ENCODE assay signal across 7 cellular contexts in the genomic region with DNA sequence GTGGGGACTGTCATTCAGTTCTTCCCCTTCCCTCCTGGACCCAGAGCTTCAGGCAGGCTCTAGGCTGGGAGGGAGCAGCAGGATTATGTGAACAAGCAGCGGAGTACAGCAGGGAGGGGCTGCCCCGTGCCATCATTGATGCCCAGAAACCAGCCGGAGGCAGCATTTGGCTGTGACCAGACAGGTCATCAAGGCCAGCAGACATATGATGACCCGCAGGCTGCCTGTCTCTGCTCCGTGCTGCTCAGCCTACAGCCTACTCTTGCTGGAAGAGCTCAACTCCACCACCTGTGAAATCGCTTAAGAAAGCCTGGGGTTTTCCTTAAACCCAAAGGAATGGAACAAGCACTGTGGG. TPM values are rescaled to one million over a fixed set of nuclear protein-coding genes. Genes with fewer than 3 reads are reported as not detected.
A peak's percentile ranks its signal among the peaks of the same experiment; 100 is the strongest.
DNase-seq lines count a peak whose midpoint lies in the region; ATAC-seq and TF ChIP-seq lines count a peak whose summit lies in the region.
"Had no signal": no experiment of that assay in that cellular context is flagged by ENCODE, and none has a peak within 500 bp of the region (broad histone marks: within the 10 kb centered on the region; RNA-seq: fewer than 3 reads in every experiment).

No MANE protein-coding gene starts in this region.

- no peaks in the 10 kb centered on the region for H3K9me3 ChIP-seq in heart left ventricle

- DNase-seq in heart left ventricle (no peak), left ventricle myocardium superior (no peak)
- DNase-seq: activated naive CD4-positive, alpha-beta T cell; foreskin fibroblast; NCI-H446; T-helper 1 cell had no signal

- TF ChIP-seq CTCF in heart left ventricle (IDR thresholded peaks at IDR 0.05): no peak

- 64 to 71% (median 67%) methylated on average over 5 to 6 of the region's 6 CpGs for WGBS in heart left ventricle, 4 donors

- H3K27ac ChIP-seq in heart left ventricle: peak overlapping the region in 11 of 12 donors; percentile 15 to 100 (median 67)

- ATAC-seq in heart left ventricle (no peak), left ventricle myocardium superior (no peak)
- ATAC-seq: GM23338 had no signal

- H3K4me1 ChIP-seq in heart left ventricle: peaks cover 10 to 80% (median 49%) of the 10 kb centered on the region in 12 donors

- peak overlapping the region in 2 of 12 donors; percentile 2 to 4 for H3K4me3 ChIP-seq in heart left ventricle
- H3K4me3 ChIP-seq: GM23338 had no signal

- TF ChIP-seq POLR2A in heart left ventricle (IDR thresholded peaks at IDR 0.05): no peak

- peaks cover 0 to 67% (median 62%) of the 10 kb centered on the region in 9 donors for H3K36me3 ChIP-seq in heart left ventricle

- intact Hi-C loops in heart left ventricle (cut with DNase I): no loop called here
- intact Hi-C loops in left ventricle myocardium superior (cut with micrococcal nuclease): no loop called here

- H3K27me3 ChIP-seq in heart left ventricle: no peaks in the 10 kb centered on the region

RNA-seq across cellular contexts. Expression of a gene that starts 4.9 kb away (rescaled TPM):
- 100 to 1,000 TPM in 1 of 9 donors, 10 to 100 TPM in 8; 38.7 to 179 (median 65.4) TPM for total RNA-seq in heart left ventricle
- 10 to 100 TPM; 28.6 to 47.8 TPM for polyA plus RNA-seq in heart left ventricle
- 131 TPM for total RNA-seq in left ventricle myocardium superior

RNA-seq across cellular contexts. Expression of a gene that starts 15.8 kb away (rescaled TPM):
- total RNA-seq in heart left ventricle (10 to 100 TPM in 2 of 9 donors, 1 to 10 TPM in 7; 3.5 to 11.2 (median 7.9) TPM), left ventricle myocardium superior (7.5 TPM)
- 1 to 10 TPM; 2.9 to 7.3 TPM for polyA plus RNA-seq in heart left ventricle

RNA-seq across cellular contexts. Expression of a gene that starts 18.0 kb away (rescaled TPM):
- total RNA-seq in heart left ventricle: 10 to 100 TPM in 7 of 9 donors, 1 to 10 TPM in 2; 6.4 to 23.1 (median 11.8) TPM
- 10 to 100 TPM; 12.4 to 17.0 TPM for polyA plus RNA-seq in heart left ventricle
- total RNA-seq in left ventricle myocardium superior: 13.3 TPM

RNA-seq across cellular contexts. Expression of a gene that starts 26.9 kb away (rescaled TPM):
- total RNA-seq in heart left ventricle (10 to 100 TPM in 7 of 9 donors, 1 to 10 TPM in 2; 7.5 to 20.7 (median 12.1) TPM), left ventricle myocardium superior (14.9 TPM)
- 10 to 100 TPM; 21.7 to 22.1 TPM for polyA plus RNA-seq in heart left ventricle

RNA-seq across cellular contexts. Expression of a gene that starts 42.6 kb away (rescaled TPM):
- not detected for total RNA-seq in heart left ventricle
- polyA plus RNA-seq in heart left ventricle: not detected
- not detected for total RNA-seq in left ventricle myocardium superior
- total RNA-seq: GM23338 had no signal
